1 cellular context compared by ENCODE assay signal in genomic region chr3:195425849-195426248, GRCh38.
TF ChIP-seq lines count a peak whose summit lies in the region.

No MANE protein-coding gene starts in this region.

TF ChIP-seq in HEK293, 187 proteins besides CTCF, POLR2A, EP300 and RAD21 (continued from another document and continues in another):
- TF ChIP-seq ZBTB10 (tag by site-specific recombination; IDR thresholded peaks at IDR 0.05), result no peak
- TF ChIP-seq ZEB2 (tag by site-specific recombination; IDR thresholded peaks at IDR 0.05), result peak; percentile 87
- TF ChIP-seq, protein P1, sequence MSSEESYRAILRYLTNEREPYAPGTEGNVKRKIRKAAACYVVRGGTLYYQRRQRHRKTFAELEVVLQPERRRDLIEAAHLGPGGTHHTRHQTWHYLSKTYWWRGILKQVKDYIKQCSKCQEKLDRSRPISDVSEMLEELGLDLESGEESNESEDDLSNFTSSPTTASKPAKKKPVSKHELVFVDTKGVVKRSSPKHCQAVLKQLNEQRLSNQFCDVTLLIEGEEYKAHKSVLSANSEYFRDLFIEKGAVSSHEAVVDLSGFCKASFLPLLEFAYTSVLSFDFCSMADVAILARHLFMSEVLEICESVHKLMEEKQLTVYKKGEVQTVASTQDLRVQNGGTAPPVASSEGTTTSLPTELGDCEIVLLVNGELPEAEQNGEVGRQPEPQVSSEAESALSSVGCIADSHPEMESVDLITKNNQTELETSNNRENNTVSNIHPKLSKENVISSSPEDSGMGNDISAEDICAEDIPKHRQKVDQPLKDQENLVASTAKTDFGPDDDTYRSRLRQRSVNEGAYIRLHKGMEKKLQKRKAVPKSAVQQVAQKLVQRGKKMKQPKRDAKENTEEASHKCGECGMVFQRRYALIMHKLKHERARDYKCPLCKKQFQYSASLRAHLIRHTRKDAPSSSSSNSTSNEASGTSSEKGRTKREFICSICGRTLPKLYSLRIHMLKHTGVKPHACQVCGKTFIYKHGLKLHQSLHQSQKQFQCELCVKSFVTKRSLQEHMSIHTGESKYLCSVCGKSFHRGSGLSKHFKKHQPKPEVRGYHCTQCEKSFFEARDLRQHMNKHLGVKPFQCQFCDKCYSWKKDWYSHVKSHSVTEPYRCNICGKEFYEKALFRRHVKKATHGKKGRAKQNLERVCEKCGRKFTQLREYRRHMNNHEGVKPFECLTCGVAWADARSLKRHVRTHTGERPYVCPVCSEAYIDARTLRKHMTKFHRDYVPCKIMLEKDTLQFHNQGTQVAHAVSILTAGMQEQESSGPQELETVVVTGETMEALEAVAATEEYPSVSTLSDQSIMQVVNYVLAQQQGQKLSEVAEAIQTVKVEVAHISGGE (tag by site-specific recombination; conservative IDR thresholded peaks at IDR 0.05; ENCODE audit: low read depth), result no peak
- TF ChIP-seq FEZF1 (tag by site-specific recombination; IDR thresholded peaks at IDR 0.05), result peak; percentile 88
- TF ChIP-seq ZFP41 (tag by site-specific recombination; IDR thresholded peaks at IDR 0.05; ENCODE audit: borderline replicate concordance), result no peak
- no peak for TF ChIP-seq ZFHX2 (tag by site-specific recombination; conservative IDR thresholded peaks at IDR 0.05)
- no peak for TF ChIP-seq ZNF561 (tag by site-specific recombination; IDR thresholded peaks at IDR 0.05; ENCODE audit: borderline replicate concordance)
- TF ChIP-seq ZNF132 (tag by site-specific recombination; IDR thresholded peaks at IDR 0.05; ENCODE audit: borderline replicate concordance), result no peak
- TF ChIP-seq ZNF639 (tag by site-specific recombination; IDR thresholded peaks at IDR 0.05), result peak; percentile 54; the same call in 1 of the 2 replicates
- no peak for TF ChIP-seq REST (tag by site-specific recombination; IDR thresholded peaks at IDR 0.05)
- peak; percentile 68 for TF ChIP-seq ZNF366 (tag by site-specific recombination; conservative IDR thresholded peaks at IDR 0.05)
- TF ChIP-seq ZNF221 (tag by site-specific recombination; IDR thresholded peaks at IDR 0.05; ENCODE audit: borderline replicate concordance), result no peak
- no peak; the same call in 1 of the 2 replicates for TF ChIP-seq ZSCAN4 (tag by site-specific recombination; IDR thresholded peaks at IDR 0.05)
- no peak for TF ChIP-seq ZBTB20 (tag by site-specific recombination; IDR thresholded peaks at IDR 0.05)
- TF ChIP-seq ZNF529 (tag by site-specific recombination; IDR thresholded peaks at IDR 0.05; ENCODE audit: insufficient replicate concordance), result no peak
- no peak for TF ChIP-seq ZNF571 (tag by site-specific recombination; IDR thresholded peaks at IDR 0.05)
- TF ChIP-seq KLF7 (tag by site-specific recombination; IDR thresholded peaks at IDR 0.05; ENCODE audit: borderline replicate concordance), result peak; percentile 63
- TF ChIP-seq, protein P2, sequence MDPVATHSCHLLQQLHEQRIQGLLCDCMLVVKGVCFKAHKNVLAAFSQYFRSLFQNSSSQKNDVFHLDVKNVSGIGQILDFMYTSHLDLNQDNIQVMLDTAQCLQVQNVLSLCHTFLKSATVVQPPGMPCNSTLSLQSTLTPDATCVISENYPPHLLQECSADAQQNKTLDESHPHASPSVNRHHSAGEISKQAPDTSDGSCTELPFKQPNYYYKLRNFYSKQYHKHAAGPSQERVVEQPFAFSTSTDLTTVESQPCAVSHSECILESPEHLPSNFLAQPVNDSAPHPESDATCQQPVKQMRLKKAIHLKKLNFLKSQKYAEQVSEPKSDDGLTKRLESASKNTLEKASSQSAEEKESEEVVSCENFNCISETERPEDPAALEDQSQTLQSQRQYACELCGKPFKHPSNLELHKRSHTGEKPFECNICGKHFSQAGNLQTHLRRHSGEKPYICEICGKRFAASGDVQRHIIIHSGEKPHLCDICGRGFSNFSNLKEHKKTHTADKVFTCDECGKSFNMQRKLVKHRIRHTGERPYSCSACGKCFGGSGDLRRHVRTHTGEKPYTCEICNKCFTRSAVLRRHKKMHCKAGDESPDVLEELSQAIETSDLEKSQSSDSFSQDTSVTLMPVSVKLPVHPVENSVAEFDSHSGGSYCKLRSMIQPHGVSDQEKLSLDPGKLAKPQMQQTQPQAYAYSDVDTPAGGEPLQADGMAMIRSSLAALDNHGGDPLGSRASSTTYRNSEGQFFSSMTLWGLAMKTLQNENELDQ (tag by site-specific recombination; IDR thresholded peaks at IDR 0.05; ENCODE audit: low read depth), result no peak
- no peak for TF ChIP-seq REPIN1 (tag by site-specific recombination; IDR thresholded peaks at IDR 0.05; ENCODE audit: low read depth)
- no peak for TF ChIP-seq ZBTB21 (tag by site-specific recombination; IDR thresholded peaks at IDR 0.05)
- no peak for TF ChIP-seq ZSCAN30 (tag by site-specific recombination; IDR thresholded peaks at IDR 0.05)
- TF ChIP-seq TCF7L2 (IDR thresholded peaks at IDR 0.05; ENCODE audit: borderline replicate concordance, low read depth, low read length), result no peak; the same call in 1 of the 2 replicates
- no peak for TF ChIP-seq ZNF354C (tag by site-specific recombination; IDR thresholded peaks at IDR 0.05; ENCODE audit: borderline replicate concordance, low read depth)
- TF ChIP-seq KLF16 (tag by site-specific recombination; IDR thresholded peaks at IDR 0.05), result no peak
- TF ChIP-seq SP3 (tag by site-specific recombination; IDR thresholded peaks at IDR 0.05), result no peak
- no peak for TF ChIP-seq ZNF404 (tag by site-specific recombination; IDR thresholded peaks at IDR 0.05)
- TF ChIP-seq ZNF48 (tag by site-specific recombination; IDR thresholded peaks at IDR 0.05), result no peak
- no peak for TF ChIP-seq ZNF791 (tag by site-specific recombination; IDR thresholded peaks at IDR 0.05)
- no peak for TF ChIP-seq RBAK (tag by site-specific recombination; IDR thresholded peaks at IDR 0.05)
- TF ChIP-seq YY1 (tag by site-specific recombination; IDR thresholded peaks at IDR 0.05), result no peak
- TF ChIP-seq YY2 (tag by site-specific recombination; IDR thresholded peaks at IDR 0.05), result 0 out of 2 replicates have a peak, but pooled peaks have one; percentile 31
- TF ChIP-seq ZNF302 (tag by site-specific recombination; IDR thresholded peaks at IDR 0.05; ENCODE audit: low read depth), result no peak
- TF ChIP-seq HOXD13 (CRISPR knock-in tag; IDR thresholded peaks at IDR 0.05; ENCODE audit: borderline replicate concordance), result no peak
- TF ChIP-seq KLF9 (tag by site-specific recombination; IDR thresholded peaks at IDR 0.05; ENCODE audit: low read depth), result no peak
- TF ChIP-seq ZXDB (tag by site-specific recombination; IDR thresholded peaks at IDR 0.05), result peak; percentile 91
- TF ChIP-seq, protein P3, sequence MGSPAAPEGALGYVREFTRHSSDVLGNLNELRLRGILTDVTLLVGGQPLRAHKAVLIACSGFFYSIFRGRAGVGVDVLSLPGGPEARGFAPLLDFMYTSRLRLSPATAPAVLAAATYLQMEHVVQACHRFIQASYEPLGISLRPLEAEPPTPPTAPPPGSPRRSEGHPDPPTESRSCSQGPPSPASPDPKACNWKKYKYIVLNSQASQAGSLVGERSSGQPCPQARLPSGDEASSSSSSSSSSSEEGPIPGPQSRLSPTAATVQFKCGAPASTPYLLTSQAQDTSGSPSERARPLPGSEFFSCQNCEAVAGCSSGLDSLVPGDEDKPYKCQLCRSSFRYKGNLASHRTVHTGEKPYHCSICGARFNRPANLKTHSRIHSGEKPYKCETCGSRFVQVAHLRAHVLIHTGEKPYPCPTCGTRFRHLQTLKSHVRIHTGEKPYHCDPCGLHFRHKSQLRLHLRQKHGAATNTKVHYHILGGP (tag by site-specific recombination; IDR thresholded peaks at IDR 0.05), result peak; percentile 80
- TF ChIP-seq MZF1 (tag by site-specific recombination; IDR thresholded peaks at IDR 0.05; ENCODE audit: borderline replicate concordance), result no peak
- 0 out of 2 replicates have a peak, but pooled peaks have one; percentile 31 for TF ChIP-seq ZSCAN23 (tag by site-specific recombination; IDR thresholded peaks at IDR 0.05)
- no peak; the same call in 1 of the 2 replicates for TF ChIP-seq TSHZ1 (tag by site-specific recombination; IDR thresholded peaks at IDR 0.05; ENCODE audit: borderline replicate concordance)
- TF ChIP-seq EGR2 (tag by site-specific recombination; IDR thresholded peaks at IDR 0.05; ENCODE audit: low read depth), result no peak
- no peak for TF ChIP-seq TRIM28 (IDR thresholded peaks at IDR 0.05; ENCODE audit: borderline replicate concordance, low read length)
